ENCODE assay signal across 24 cellular contexts in genomic region chr15:35622641-35623340, GRCh38.
"Had no signal": no experiment of that assay in that cellular context is flagged by ENCODE, and none has a peak within 500 bp of the region (broad histone marks: within the 10 kb centered on the region; RNA-seq: fewer than 3 reads in every experiment).

No MANE protein-coding gene starts in this region.

- H3K27ac ChIP-seq: SJCRH30 had no signal

- H3K27me3 ChIP-seq: SJCRH30 had no signal

- H3K9me3 Mint-ChIP-seq: activated naive CD4-positive, alpha-beta T cell treated with anti-CD3 and anti-CD28 coated beads, Interleukin-2, amount 50 U/mL, for 24 hours; central memory CD8-positive, alpha-beta T cell had no signal

- DNase-seq: activated CD4-positive, alpha-beta T cell treated with anti-CD3 and anti-CD28 coated beads for 4 hours; activated CD4-positive, alpha-beta T cell treated with anti-CD3 and anti-CD28 coated beads, Interleukin-2, amount 50 U/mL, for 4 hours; activated CD8-positive, alpha-beta memory T cell treated with anti-CD3 and anti-CD28 coated beads, Interleukin-2, amount 50 U/mL, for 48 hours; activated CD8-positive, alpha-beta T cell treated with anti-CD3 and anti-CD28 coated beads, Interleukin-2, amount 10 ng/mL, durations not matched to agents 7 days and 5 days; activated naive CD4-positive, alpha-beta T cell; activated T-cell treated with anti-CD3 and anti-CD28 coated beads, Interleukin-2, amount 50 U/mL, for 1 hour; aorta; KG1; MV-4-11; NCI-H1092 treated with DMSO at 0.1 percent for 48 hours; NCI-H1417 treated with DMSO at 0.1 percent for 48 hours; NCI-H1694; NCI-H2029; NCI-H524; NCI-H774; NK-92 treated with Interleukin-12 subunit alpha and Interleukin-12 subunit beta, amount 100 ng/mL, for 24 hours; OCI-M1; RPMI8226; SJCRH30; SK-N-SH; T-helper 1 cell had no signal

- H3K27ac Mint-ChIP-seq: activated CD8-positive, alpha-beta T cell treated with anti-CD3 and anti-CD28 coated beads, Interleukin-2, amount 10 ng/mL, durations not matched to agents 7 days and 5 days; activated naive CD4-positive, alpha-beta T cell treated with anti-CD3 and anti-CD28 coated beads, Interleukin-2, amount 50 U/mL, for 24 hours; IgD-negative memory B cell had no signal

- H3K4me3 Mint-ChIP-seq: activated CD8-positive, alpha-beta T cell treated with anti-CD3 and anti-CD28 coated beads, Interleukin-2, amount 10 ng/mL, durations not matched to agents 7 days and 5 days; activated naive CD4-positive, alpha-beta T cell treated with anti-CD3 and anti-CD28 coated beads, Interleukin-2, amount 50 U/mL, for 24 hours; central memory CD8-positive, alpha-beta T cell; IgD-negative memory B cell had no signal

- H3K4me2 ChIP-seq: SK-N-SH had no signal

- H3K9ac ChIP-seq: SK-N-SH had no signal

- H3K36me3 ChIP-seq: SJCRH30 had no signal

- H3K9me3 ChIP-seq: SJCRH30, SK-N-SH had no signal

- H3K4me3 ChIP-seq: SJCRH30 had no signal

- H3K36me3 Mint-ChIP-seq: activated naive CD4-positive, alpha-beta T cell treated with anti-CD3 and anti-CD28 coated beads, Interleukin-2, amount 50 U/mL, for 24 hours; IgD-negative memory B cell had no signal

- H3K4me1 Mint-ChIP-seq: activated naive CD4-positive, alpha-beta T cell treated with anti-CD3 and anti-CD28 coated beads, Interleukin-2, amount 50 U/mL, for 24 hours; central memory CD8-positive, alpha-beta T cell; IgD-negative memory B cell had no signal

- H3K4me1 ChIP-seq: SJCRH30 had no signal
